In genomic region chr10:116197961-116198360, GRCh38 we compare ENCODE assay signal across 26 cellular contexts.
"Had no signal": no experiment of that assay in that cellular context is flagged by ENCODE, and none has a peak within 500 bp of the region (broad histone marks: within the 10 kb centered on the region; RNA-seq: fewer than 3 reads in every experiment).

No MANE protein-coding gene starts in this region.

- H3K36me3 ChIP-seq: left ventricle myocardium inferior, neutrophil, right lobe of liver, tibial nerve, upper lobe of left lung, vagina had no signal

- H3K27ac ChIP-seq: left ventricle myocardium inferior, neutrophil, parathyroid adenoma, psoas muscle, right lobe of liver, tibial nerve, upper lobe of left lung, vagina had no signal

- H3K9ac ChIP-seq: parathyroid adenoma had no signal

- H3K4me1 Mint-ChIP-seq: naive B cell; stimulated activated memory B cell treated with anti-CD40 and anti-IgM and Interleukin-4, amounts not matched to agents 10 μg/mL and 1 μg/mL and 100 μg/mL, for 72 hours; stimulated activated naive CD8-positive, alpha-beta T cell treated with anti-CD3 and anti-CD28 coated beads, Interleukin-15, amount 100 ng/mL, for 72 hours had no signal

- H3K4me1 ChIP-seq: left ventricle myocardium inferior, parathyroid adenoma, psoas muscle, tibial nerve, upper lobe of left lung, vagina had no signal

- H3K27ac Mint-ChIP-seq: mesothelial cell of epicardium; naive B cell; natural killer cell treated with Interleukin-12 subunit alpha and Interleukin-12 subunit beta and Interleukin-15 and Interleukin-18, amount 100 ng/mL, for 72 hours; stimulated activated memory B cell treated with anti-CD40 and anti-IgM and Interleukin-4, amounts not matched to agents 10 μg/mL and 1 μg/mL and 100 μg/mL, for 72 hours; stimulated activated naive CD8-positive, alpha-beta T cell treated with anti-CD3 and anti-CD28 coated beads, Interleukin-15, amount 100 ng/mL, for 72 hours had no signal

- H3K4me3 Mint-ChIP-seq: mesothelial cell of epicardium; natural killer cell treated with Interleukin-12 subunit alpha and Interleukin-12 subunit beta and Interleukin-15 and Interleukin-18, amount 100 ng/mL, for 72 hours; stimulated activated memory B cell treated with anti-CD40 and anti-IgM and Interleukin-4, amounts not matched to agents 10 μg/mL and 1 μg/mL and 100 μg/mL, for 72 hours; stimulated activated naive CD8-positive, alpha-beta T cell treated with anti-CD3 and anti-CD28 coated beads, Interleukin-15, amount 100 ng/mL, for 72 hours had no signal

- H3K9me3 ChIP-seq: right lobe of liver, vagina had no signal

- H3K9me3 Mint-ChIP-seq: stimulated activated memory B cell treated with anti-CD40 and anti-IgM and Interleukin-4, amounts not matched to agents 10 μg/mL and 1 μg/mL and 100 μg/mL, for 72 hours had no signal

- H3K4me3 ChIP-seq: left ventricle myocardium inferior, lung, psoas muscle, right lobe of liver, smooth muscle cell, tibial nerve, upper lobe of left lung, vagina had no signal

- H3K27me3 Mint-ChIP-seq: stimulated activated memory B cell treated with anti-CD40 and anti-IgM and Interleukin-4, amounts not matched to agents 10 μg/mL and 1 μg/mL and 100 μg/mL, for 72 hours had no signal

- H2AFZ ChIP-seq: parathyroid adenoma had no signal

- H3K27me3 ChIP-seq: neutrophil, right lobe of liver, tibial nerve, upper lobe of left lung, vagina had no signal

- H3K79me2 ChIP-seq: parathyroid adenoma had no signal

- ATAC-seq: left cardiac atrium; natural killer cell treated with Interleukin-12 subunit alpha and Interleukin-12 subunit beta and Interleukin-15 and Interleukin-18, amount 100 ng/mL, for 72 hours; psoas muscle; right lobe of liver; stimulated activated memory B cell treated with anti-CD40 and anti-IgM and Interleukin-4, amounts not matched to agents 10 μg/mL and 1 μg/mL and 100 μg/mL, for 72 hours; stimulated activated naive CD8-positive, alpha-beta T cell treated with anti-CD3 and anti-CD28 coated beads, Interleukin-15, amount 100 ng/mL, for 72 hours had no signal

- H3K36me3 Mint-ChIP-seq: naive B cell; natural killer cell treated with Interleukin-12 subunit alpha and Interleukin-12 subunit beta and Interleukin-15 and Interleukin-18, amount 100 ng/mL, for 72 hours; stimulated activated memory B cell treated with anti-CD40 and anti-IgM and Interleukin-4, amounts not matched to agents 10 μg/mL and 1 μg/mL and 100 μg/mL, for 72 hours had no signal

- DNase-seq: hippocampal formation; kidney glomerular epithelial cell; left cardiac atrium; left ventricle myocardium inferior; mesendoderm; naive B cell; occipital lobe; psoas muscle; right lobe of liver; stimulated activated CD4-positive, alpha-beta T cell treated with anti-CD3 and anti-CD28 coated beads, Interleukin-1b, Interleukin-23, amount 100 ng/mL, for 48 hours; stimulated activated CD4-positive, alpha-beta T cell treated with anti-CD3 and anti-CD28 coated beads, Interleukin-2, amount 100 ng/mL, for 48 hours; stimulated activated CD4-positive, alpha-beta T cell treated with anti-CD3 and anti-CD28 coated beads, Interleukin-4, amount 100 ng/mL, for 4 hours; stimulated activated CD8-positive, alpha-beta memory T cell treated with anti-CD3 and anti-CD28 coated beads, Interleukin-4, amount 100 ng/mL, for 48 hours; stimulated activated naive CD4-positive, alpha-beta T cell treated with Interleukin-2 at 50 U/mL for 16 hours; stimulated activated naive CD8-positive, alpha-beta T cell treated with anti-CD3 and anti-CD28 coated beads, Interleukin-15, amount 100 ng/mL, for 72 hours; substantia nigra; upper lobe of left lung had no signal

- H3K4me2 ChIP-seq: smooth muscle cell had no signal
